ENCODE assay signal across 28 cellular contexts in genomic region chr3:24340966-24341365, GRCh38.
"Had no signal": no experiment of that assay in that cellular context is flagged by ENCODE, and none has a peak within 500 bp of the region (broad histone marks: within the 10 kb centered on the region; RNA-seq: fewer than 3 reads in every experiment).

No MANE protein-coding gene starts in this region.

- ATAC-seq: effector memory CD8-positive, alpha-beta T cell; esophagus mucosa; foreskin keratinocyte; gastroesophageal sphincter; heart right ventricle had no signal

- DNase-seq: colonic mucosa; cortex of kidney; dermis blood vessel endothelial cell; dorsolateral prefrontal cortex; effector CD4-positive, alpha-beta T cell; effector CD8-positive, alpha-beta T cell; effector memory CD4-positive, alpha-beta T cell; effector memory CD8-positive, alpha-beta T cell; endodermal cell; erythroblast; esophagus squamous epithelium; foreskin keratinocyte; foreskin melanocyte; gastrocnemius medialis; glutamatergic neuron; head of caudate nucleus; heart left ventricle; heart right ventricle had no signal

- H3K4me1 ChIP-seq: colonic mucosa had no signal

- H3K4me3 ChIP-seq: colonic mucosa, coronary artery, dorsolateral prefrontal cortex, esophagus muscularis mucosa, esophagus squamous epithelium, gastrocnemius medialis, gastroesophageal sphincter, heart left ventricle, heart right ventricle had no signal

- H3K36me3 ChIP-seq: colonic mucosa, esophagus muscularis mucosa, esophagus squamous epithelium, heart right ventricle had no signal

- H3K27ac ChIP-seq: colonic mucosa, coronary artery, dorsolateral prefrontal cortex, epithelial cell of prostate, esophagus muscularis mucosa, esophagus squamous epithelium, foreskin keratinocyte, gastrocnemius medialis, gastroesophageal sphincter, heart left ventricle, heart right ventricle had no signal

- H3K27me3 Mint-ChIP-seq: dendritic cell treated with granulocyte-macrophage colony-stimulating factor and Interleukin-4, amounts not matched to agents 40 ng/mL and 50 ng/mL, for 4 days; effector memory CD8-positive, alpha-beta T cell had no signal

- H3K9me3 Mint-ChIP-seq: dendritic cell treated with granulocyte-macrophage colony-stimulating factor and Interleukin-4, amounts not matched to agents 40 ng/mL and 50 ng/mL, for 4 days; endodermal cell had no signal

- H3K4me1 Mint-ChIP-seq: endodermal cell had no signal

- FAIRE-seq: colon, endometrium, endothelial cell of umbilical vein, frontal cortex had no signal

- H3K27me3 ChIP-seq: colonic mucosa, dorsolateral prefrontal cortex, esophagus muscularis mucosa, esophagus squamous epithelium, foreskin keratinocyte, gastrocnemius medialis, gastroesophageal sphincter, heart left ventricle, heart right ventricle had no signal

- H3K4me3 Mint-ChIP-seq: dendritic cell treated with granulocyte-macrophage colony-stimulating factor and Interleukin-4, amounts not matched to agents 40 ng/mL and 50 ng/mL, for 4 days; effector memory CD8-positive, alpha-beta T cell; endodermal cell had no signal

- H3K9me3 ChIP-seq: colonic mucosa, esophagus muscularis mucosa, esophagus squamous epithelium, gastrocnemius medialis, gastroesophageal sphincter, heart left ventricle, heart right ventricle had no signal

- H3K27ac Mint-ChIP-seq: dendritic cell treated with granulocyte-macrophage colony-stimulating factor and Interleukin-4, amounts not matched to agents 40 ng/mL and 50 ng/mL, for 4 days; effector memory CD8-positive, alpha-beta T cell; endodermal cell had no signal
